ENCODE assay signal across 22 cellular contexts in the genomic region with DNA sequence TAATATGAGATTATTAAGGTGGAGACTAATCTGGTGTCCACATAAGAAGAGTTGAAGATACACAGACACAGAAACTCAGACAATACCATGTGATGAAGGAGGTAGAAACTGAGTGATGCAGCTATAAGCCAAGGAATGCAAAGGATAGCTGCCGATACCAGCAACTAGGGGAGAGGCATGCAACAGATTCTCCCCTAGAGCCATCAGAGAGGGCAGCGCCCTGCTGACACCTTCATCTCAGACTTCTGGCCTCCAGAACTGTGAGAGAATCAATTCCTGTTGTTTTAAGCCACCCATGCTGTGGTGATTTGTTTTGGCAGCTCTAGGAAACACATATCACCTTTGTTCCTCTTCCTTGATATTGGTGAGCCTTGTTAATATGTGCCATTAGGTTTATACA. TPM values are rescaled to one million over a fixed set of nuclear protein-coding genes. Genes with fewer than 3 reads are reported as not detected.
DNase-seq lines count a peak whose midpoint lies in the region; ATAC-seq, FAIRE-seq and TF ChIP-seq lines count a peak whose summit lies in the region.
"Had no signal": no experiment of that assay in that cellular context is flagged by ENCODE, and none has a peak within 500 bp of the region (broad histone marks: within the 10 kb centered on the region; RNA-seq: fewer than 3 reads in every experiment).

No MANE protein-coding gene starts in this region.

- CTCF ChIA-PET in K562 (lab: Yijun Ruan, JAX; ENCODE audit: low intra/inter-chr PET ratio): no interaction called here
- CTCF ChIA-PET in OCI-LY7 (lab: Charles Lee; ENCODE audit: unreplicated experiment): no interaction called here

- no peak for TF ChIP-seq EP300 in K562 (IDR thresholded peaks at IDR 0.05; ENCODE audit: low read length)

- no peaks in the 10 kb centered on the region for H3F3A ChIP-seq in GM23338 (replicated peaks; ENCODE audit: low read depth)

- DNase-seq in GM23338 (ENCODE audit: low spot score) (no peak), K562 (ENCODE audit: extremely low read depth in 1 of 4, low spot score in 3 of 4) (no peak), OCI-LY7 (ENCODE audit: low spot score) (no peak), MV-4-11 (lab: John Stamatoyannopoulos, UW) (no peak), GM20000 (ENCODE audit: low spot score) (no peak), DMS 273 treated with DMSO at 0.1 percent for 48 hours (lab: John Stamatoyannopoulos, UW) (no peak)
- DNase-seq: 8988T; Calu3; CD4-positive, alpha-beta memory T cell; DMS53; DND-41; EL; HFFc6 had no signal

- TSS peak; percentile 4 for BruUV-seq in K562 (replicated peaks; lab: Mats Ljungman, UMichigan)
- BruUV-seq in OCI-LY7 (replicated peaks; lab: Mats Ljungman, UMichigan): no TSS peak

- no peaks in the 10 kb centered on the region for H3K27me3 Mint-ChIP-seq in GM23338 (ENCODE audit: insufficient read depth, low read depth, poor library complexity)
- H3K27me3 Mint-ChIP-seq: CD4-positive, alpha-beta memory T cell had no signal

- H2AFZ ChIP-seq in GM23338 (no peak overlapping the region), K562 (ENCODE audit: low read depth, low read length) (no peak overlapping the region), parathyroid adenoma (no peak overlapping the region), OCI-LY7 (ENCODE audit: low read length) (no peak overlapping the region)

- peaks cover 21% of the 10 kb centered on the region for H3K9me3 ChIP-seq in K562 (replicated peaks; ENCODE audit: control insufficient read depth, insufficient read depth, low read depth, low read length)
- H3K9me3 ChIP-seq in iPS-18a (ENCODE audit: control insufficient read depth, low read depth, low read length): no peaks in the 10 kb centered on the region
- H3K9me3 ChIP-seq in parathyroid adenoma (ENCODE audit: control insufficient read depth, low read length): no peaks in the 10 kb centered on the region
- H3K9me3 ChIP-seq in OCI-LY7 (ENCODE audit: low read length): no peaks in the 10 kb centered on the region
- H3K9me3 ChIP-seq: BLaER1 had no signal

- peaks cover 9% of the 10 kb centered on the region for H3K36me3 Mint-ChIP-seq in GM23338 (ENCODE audit: low read depth)

- intact Hi-C loops in K562 (cut with micrococcal nuclease) (no loop called here), OCI-LY7 (cut with micrococcal nuclease; ENCODE audit: unreplicated experiment) (no loop called here)

- POLR2A ChIA-PET in K562 (lab: Yijun Ruan, JAX): interaction anchor here (0.7 to 1.8 kb wide), 2 partner anchors 66 to 343 kb away, joined by 3 to 4 read pairs; no protein-coding TSS in a partner anchor
- POLR2A ChIA-PET in OCI-LY7 (lab: Charles Lee): no interaction called here

- WGBS in K562 (ENCODE audit: insufficient coverage, low coverage, missing lambda C conversion rate): 100% methylated on average over 2 of the region's 2 CpGs

- H3K36me3 ChIP-seq in GM23338 (ENCODE audit: insufficient read depth) (no peaks in the 10 kb centered on the region), K562 (ENCODE audit: control insufficient read depth, insufficient read depth, low read length) (peaks cover 97% of the 10 kb centered on the region), iPS-18a (ENCODE audit: control insufficient read depth, low read depth, low read length) (no peaks in the 10 kb centered on the region), parathyroid adenoma (ENCODE audit: control insufficient read depth, insufficient read depth, low read length) (no peaks in the 10 kb centered on the region), OCI-LY7 (ENCODE audit: insufficient read depth, low read length) (peaks cover 6% of the 10 kb centered on the region; the same call in 1 of the 2 replicates)

- H3K27ac ChIP-seq in GM23338 (ENCODE audit: low read depth) (no peak overlapping the region), K562 (ENCODE audit: extremely low read depth, low read depth, low read length) (no peak overlapping the region), iPS-18a (ENCODE audit: low read length) (peak overlapping the region; percentile 30), parathyroid adenoma (peak overlapping the region; percentile 13), OCI-LY7 (ENCODE audit: low read depth, low read length, poor library complexity, severe bottlenecking) (no peak overlapping the region)
- H3K27ac ChIP-seq: BLaER1, HL-60 had no signal

- peaks cover 27% of the 10 kb centered on the region for H3K4me1 Mint-ChIP-seq in GM23338
- H3K4me1 Mint-ChIP-seq: CD14-positive monocyte had no signal

- in situ Hi-C loops in K562 (cut with MboI): no loop called here

- H3K4me3 ChIP-seq in GM23338: no peak overlapping the region
- H3K4me3 ChIP-seq in K562: no peak overlapping the region
- H3K4me3 ChIP-seq in iPS-18a (ENCODE audit: low read length): no peak overlapping the region
- no peak overlapping the region for H3K4me3 ChIP-seq in parathyroid adenoma (ENCODE audit: low read depth, low read length)
- no peak overlapping the region for H3K4me3 ChIP-seq in OCI-LY7 (ENCODE audit: low read depth, low read length, poor library complexity, severe bottlenecking)
- H3K4me3 ChIP-seq: BLaER1 had no signal

- no peak for TF ChIP-seq CTCF in GM23338 (conservative IDR thresholded peaks at IDR 0.05; ENCODE audit: low read depth in 2 of 2)
- no peak for TF ChIP-seq CTCF in K562 (IDR thresholded peaks at IDR 0.05 in 2 of 3, conservative IDR thresholded peaks at IDR 0.05 in 1 of 3; ENCODE audit: insufficient read depth in 2 of 3, low read depth in 1 of 3, low read length in 3 of 3)
- TF ChIP-seq CTCF in parathyroid adenoma (IDR thresholded peaks at IDR 0.05): no peak
- no peak for TF ChIP-seq CTCF in OCI-LY7 (conservative IDR thresholded peaks at IDR 0.05; ENCODE audit: low read length)
- TF ChIP-seq CTCF in GM20000 (IDR thresholded peaks at IDR 0.05; ENCODE audit: extremely low read depth, missing control alignments): no peak

- no peaks in the 10 kb centered on the region for H3K9me1 ChIP-seq in K562 (ENCODE audit: control insufficient read depth, insufficient read depth, low read length)

- H3K27ac Mint-ChIP-seq in GM23338: 0 out of 2 replicates have a peak overlapping the region, but pooled peaks have one; percentile 23
- H3K27ac Mint-ChIP-seq: CD14-positive monocyte; CD4-positive, alpha-beta memory T cell; HFFc6 had no signal

- H3K9me2 ChIP-seq in GM23338 (ENCODE audit: insufficient read depth): no peaks in the 10 kb centered on the region
- no peaks in the 10 kb centered on the region for H3K9me2 ChIP-seq in OCI-LY7 (ENCODE audit: insufficient read depth, low read length)

- no peaks in the 10 kb centered on the region for H3K27me3 ChIP-seq in GM23338 (ENCODE audit: insufficient read depth)
- no peaks in the 10 kb centered on the region for H3K27me3 ChIP-seq in K562 (ENCODE audit: control insufficient read depth in 2 of 2, insufficient read depth in 2 of 2, low read length in 2 of 2)
- H3K27me3 ChIP-seq in iPS-18a (ENCODE audit: control insufficient read depth, insufficient read depth, low read length): no peaks in the 10 kb centered on the region
- H3K27me3 ChIP-seq in parathyroid adenoma (ENCODE audit: control insufficient read depth, insufficient read depth, low read length): no peaks in the 10 kb centered on the region
- H3K27me3 ChIP-seq: BLaER1 had no signal

- no peak overlapping the region for H3K4me2 ChIP-seq in GM23338
- no peak overlapping the region for H3K4me2 ChIP-seq in K562 (ENCODE audit: insufficient read depth, low read length)
- peak overlapping the region; percentile 7 for H3K4me2 ChIP-seq in parathyroid adenoma (ENCODE audit: low read length)
- H3K4me2 ChIP-seq in OCI-LY7 (ENCODE audit: low read length): no peak overlapping the region
- H3K4me2 ChIP-seq: BLaER1 had no signal

- H3K9me3 Mint-ChIP-seq in GM23338: peaks cover under 1% of the 10 kb centered on the region
- H3K9me3 Mint-ChIP-seq: HFFc6 had no signal

- no peak for FAIRE-seq in K562 (lab: Jason Lieb, UNC)
- FAIRE-seq: GM12891, GM19239, H54 had no signal

- TF ChIP-seq RAD21 in K562 (CRISPR knock-in tag; conservative IDR thresholded peaks at IDR 0.05 in 1 of 2, IDR thresholded peaks at IDR 0.05 in 1 of 2): no peak

- peak; percentile 78 for ATAC-seq in GM23338
- ATAC-seq in K562: no peak
- ATAC-seq: HCT116 had no signal

- no peak for TF ChIP-seq POLR2A in K562 (conservative IDR thresholded peaks at IDR 0.05)

- H4K20me1 ChIP-seq in GM23338 (replicated peaks; ENCODE audit: insufficient read depth): no peaks in the 10 kb centered on the region
- H4K20me1 ChIP-seq in K562 (replicated peaks; ENCODE audit: control insufficient read depth, insufficient read depth, low read length): no peaks in the 10 kb centered on the region
- H4K20me1 ChIP-seq in OCI-LY7 (ENCODE audit: insufficient read depth, low read length): no peaks in the 10 kb centered on the region

- H3K9ac ChIP-seq in K562 (ENCODE audit: insufficient read depth in 1 of 2, low read depth in 2 of 2, low read length in 2 of 2) (no peak overlapping the region), iPS-18a (ENCODE audit: low read length) (no peak overlapping the region), parathyroid adenoma (no peak overlapping the region)
- H3K9ac ChIP-seq: BLaER1 had no signal

- no peak overlapping the region for H3K4me3 Mint-ChIP-seq in GM23338
- H3K4me3 Mint-ChIP-seq: CD14-positive monocyte; CD4-positive, alpha-beta memory T cell; HFFc6 had no signal

- H3K79me2 ChIP-seq in GM23338 (replicated peaks; ENCODE audit: insufficient read depth) (no peaks in the 10 kb centered on the region), K562 (ENCODE audit: control insufficient read depth, insufficient read depth, low read length) (peaks cover 67% of the 10 kb centered on the region), parathyroid adenoma (peaks cover 44% of the 10 kb centered on the region), OCI-LY7 (ENCODE audit: insufficient read depth, low read depth, low read length) (no peaks in the 10 kb centered on the region)

- H3K4me1 ChIP-seq in GM23338 (ENCODE audit: insufficient read depth): peaks cover 14% of the 10 kb centered on the region; the same call in 1 of the 2 replicates
- H3K4me1 ChIP-seq in K562 (replicated peaks in 1 of 2; ENCODE audit: control insufficient read depth in 2 of 2, insufficient read depth in 2 of 2, low read length in 2 of 2): no peaks in the 10 kb centered on the region
- peaks cover 12% of the 10 kb centered on the region for H3K4me1 ChIP-seq in iPS-18a (ENCODE audit: control insufficient read depth, low read depth, low read length)
- H3K4me1 ChIP-seq in parathyroid adenoma: peaks cover 18% of the 10 kb centered on the region
- no peaks in the 10 kb centered on the region for H3K4me1 ChIP-seq in OCI-LY7 (ENCODE audit: insufficient read depth, low read length, poor library complexity, severe bottlenecking)
- H3K4me1 ChIP-seq: BLaER1 had no signal

RNA-seq across cellular contexts. Expression of a gene that starts 41.5 kb away (rescaled TPM):
- total RNA-seq in GM23338 (2014; rRNA removed; shearing (Covaris generic)): 12.9 and 17.8 TPM in 2 replicates
- polyA plus RNA-seq in GM23338 (2016; fragmentation: Nextera tagmentation; extraction: Ambion mirVana) (3.0 and 3.9 TPM in 2 replicates), K562 (2011; rRNA removed) (128 and 172 TPM in 2 replicates), K562 (2014; fragmentation: Illumina TruSeq; extraction: Trizol) (71.5 and 82.1 TPM in 2 replicates), K562 (2014; fragmentation: Nextera tagmentation; extraction: Ambion mirVana) (10 to 100 TPM; 23.3 to 23.9 TPM), K562 (2014; rRNA removed) (49.6 and 60.5 TPM in 2 replicates)
- 282 and 467 TPM in 2 replicates for total RNA-seq in K562 (2011; cell fraction: chromatin; rRNA removed; ENCODE audit: low replicate concordance)
- total RNA-seq in K562 (2011; cell fraction: nucleolus; rRNA removed): 111 and 113 TPM in 2 replicates
- total RNA-seq in K562 (2011; cell fraction: nucleoplasm; rRNA removed): 160 and 217 TPM in 2 replicates
- total RNA-seq in K562 (2014; rRNA removed) (50.1 and 60.1 TPM in 2 replicates), K562 (2014; rRNA removed; fragmentation: Illumina TruSeq; extraction: Trizol) (114 and 158 TPM in 2 replicates), K562 (2015; rRNA removed; fragmentation: Illumina TruSeq; extraction: Trizol) (144 and 155 TPM in 2 replicates), K562 (2021) (98.8 and 115 TPM in 2 replicates), OCI-LY7 (2022) (14.1 and 15.4 TPM in 2 replicates)
- polyA plus RNA-seq in K562 (2011; cell fraction: cytosol; rRNA removed): 42.0 and 63.5 TPM in 2 replicates
- polyA plus RNA-seq in K562 (2011; cell fraction: nucleus; rRNA removed): 254 and 270 TPM in 2 replicates
- 56.3 and 84.9 TPM in 2 replicates for polyA plus RNA-seq in K562 (2012)
- 447 and 452 TPM in 2 replicates for polyA minus RNA-seq in K562 (2011; rRNA and poly(A)+ RNA removed)
- 96.1 and 167 TPM in 2 replicates for polyA minus RNA-seq in K562 (2011; cell fraction: cytosol; rRNA and poly(A)+ RNA removed)
- polyA minus RNA-seq in K562 (2011; cell fraction: nucleus; rRNA and poly(A)+ RNA removed): 374 and 571 TPM in 2 replicates
- 7.2 and 12.3 TPM in 2 replicates for total RNA-seq in OCI-LY7 (2014; rRNA removed; shearing (Covaris generic))

Comparison
In these comparisons a context has a peak if more than half of its experiments do, and no peak if none do; other contexts are left out.
1. H3K27ac ChIP-seq: peak in iPS-18a (single experiment) and parathyroid adenoma (single experiment); none in GM23338 (single experiment), K562 (single experiment) and OCI-LY7 (single experiment).